In genomic region chr1:199867601-199868000, GRCh38 we compare ENCODE assay signal across 2 cellular contexts.
A peak's percentile ranks its signal among the peaks of the same experiment; 100 is the strongest.
TF ChIP-seq lines count a peak whose summit lies in the region.

No MANE protein-coding gene starts in this region.

TF ChIP-seq in HEK293, 187 proteins besides CTCF, POLR2A, EP300 and RAD21:
- TF ChIP-seq ZNF140 (tag by site-specific recombination; IDR thresholded peaks at IDR 0.05) (no peak), ZIC2 (tag by site-specific recombination; IDR thresholded peaks at IDR 0.05) (peak; percentile 24; the same call in 1 of the 2 replicates)

TF ChIP-seq in H1, 55 proteins besides CTCF, POLR2A, EP300 and RAD21:
- TF ChIP-seq SP4 (IDR thresholded peaks at IDR 0.05; ENCODE audit: low read length) = no peak
- no peak for TF ChIP-seq RXRA (IDR thresholded peaks at IDR 0.05; ENCODE audit: insufficient read depth, low read depth, low read length)
- no peak for TF ChIP-seq MAFK (IDR thresholded peaks at IDR 0.05; ENCODE audit: low read depth, low read length)
- no peak for TF ChIP-seq TCF12 (IDR thresholded peaks at IDR 0.05; ENCODE audit: low read depth, low read length)
- no peak for TF ChIP-seq TAF7 (optimal IDR thresholded peaks at IDR 0.05; ENCODE audit: borderline replicate concordance, low read depth, low read length)
- no peak for TF ChIP-seq SP2 (IDR thresholded peaks at IDR 0.05; ENCODE audit: low read length)
- TF ChIP-seq MAX (IDR thresholded peaks at IDR 0.05) = no peak
- TF ChIP-seq CHD1 (IDR thresholded peaks at IDR 0.05; ENCODE audit: low read depth, low read length) = no peak
- TF ChIP-seq CHD7 (IDR thresholded peaks at IDR 0.05; ENCODE audit: insufficient replicate concordance, low read length) = no peak
- TF ChIP-seq SUZ12 (IDR thresholded peaks at IDR 0.05; ENCODE audit: low read length) = no peak
- TF ChIP-seq RFX5 (IDR thresholded peaks at IDR 0.05; ENCODE audit: borderline replicate concordance, low read depth, low read length) = no peak
- TF ChIP-seq BCL11A (IDR thresholded peaks at IDR 0.05; ENCODE audit: low read depth in 2 of 2, low read length in 2 of 2) = no peak
- no peak for TF ChIP-seq YY1 (IDR thresholded peaks at IDR 0.05; ENCODE audit: low read depth, low read length)
- no peak for TF ChIP-seq SIN3A (conservative IDR thresholded peaks at IDR 0.05 in 1 of 2, IDR thresholded peaks at IDR 0.05 in 1 of 2; ENCODE audit: low read depth in 1 of 2, low read length in 2 of 2)
